Comparison of ENCODE assay signal across 1 cellular context in the genomic region with DNA sequence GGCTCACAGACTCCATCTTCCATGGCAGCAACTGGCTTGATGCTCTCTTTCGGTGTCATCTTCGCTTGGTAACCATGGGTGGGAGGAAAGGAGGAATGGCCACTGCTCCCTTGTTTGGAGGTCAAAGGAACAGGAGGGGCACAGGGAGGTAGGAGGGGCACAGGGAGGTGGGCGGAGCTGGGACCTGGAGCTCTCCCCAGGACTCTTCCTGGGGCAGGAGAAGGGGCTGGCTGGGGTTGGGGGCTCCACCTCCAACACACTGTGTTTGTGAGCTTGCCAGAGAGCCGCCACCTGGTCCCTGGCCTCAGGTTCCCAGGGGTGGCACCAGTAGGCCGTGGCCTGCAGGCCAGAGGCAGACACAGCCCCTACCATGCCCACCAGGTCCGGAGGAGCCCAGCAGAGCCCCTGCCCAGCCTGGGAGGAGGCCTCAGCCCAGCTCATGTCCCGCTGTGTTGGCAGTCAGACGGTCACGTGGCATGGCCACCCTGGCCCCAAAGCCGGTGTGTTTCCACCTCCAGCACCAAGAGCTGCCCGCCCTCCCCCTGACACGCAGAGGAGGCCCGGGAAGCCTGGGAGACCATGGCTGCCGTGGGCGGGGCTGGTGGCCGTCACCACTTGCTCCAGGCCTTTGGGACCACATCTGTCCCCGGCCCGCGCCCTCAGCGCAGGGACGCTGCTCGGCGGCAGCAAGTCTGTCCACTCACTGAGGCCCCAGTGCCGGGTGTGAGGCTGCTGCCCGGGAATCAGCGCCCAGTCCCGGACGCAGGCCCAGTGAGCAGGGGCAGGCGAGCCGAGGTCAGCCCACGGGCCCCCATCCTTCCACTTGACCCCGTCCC.
TF ChIP-seq lines count a peak whose summit lies in the region.

No MANE protein-coding gene starts in this region.

TF ChIP-seq in K562, 482 proteins besides CTCF, POLR2A, EP300 and RAD21 (continued from another document):
- TF ChIP-seq, protein P1, sequence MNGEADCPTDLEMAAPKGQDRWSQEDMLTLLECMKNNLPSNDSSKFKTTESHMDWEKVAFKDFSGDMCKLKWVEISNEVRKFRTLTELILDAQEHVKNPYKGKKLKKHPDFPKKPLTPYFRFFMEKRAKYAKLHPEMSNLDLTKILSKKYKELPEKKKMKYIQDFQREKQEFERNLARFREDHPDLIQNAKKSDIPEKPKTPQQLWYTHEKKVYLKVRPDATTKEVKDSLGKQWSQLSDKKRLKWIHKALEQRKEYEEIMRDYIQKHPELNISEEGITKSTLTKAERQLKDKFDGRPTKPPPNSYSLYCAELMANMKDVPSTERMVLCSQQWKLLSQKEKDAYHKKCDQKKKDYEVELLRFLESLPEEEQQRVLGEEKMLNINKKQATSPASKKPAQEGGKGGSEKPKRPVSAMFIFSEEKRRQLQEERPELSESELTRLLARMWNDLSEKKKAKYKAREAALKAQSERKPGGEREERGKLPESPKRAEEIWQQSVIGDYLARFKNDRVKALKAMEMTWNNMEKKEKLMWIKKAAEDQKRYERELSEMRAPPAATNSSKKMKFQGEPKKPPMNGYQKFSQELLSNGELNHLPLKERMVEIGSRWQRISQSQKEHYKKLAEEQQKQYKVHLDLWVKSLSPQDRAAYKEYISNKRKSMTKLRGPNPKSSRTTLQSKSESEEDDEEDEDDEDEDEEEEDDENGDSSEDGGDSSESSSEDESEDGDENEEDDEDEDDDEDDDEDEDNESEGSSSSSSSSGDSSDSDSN (IDR thresholded peaks at IDR 0.05; ENCODE audit: borderline replicate concordance in 1 of 2, low read depth in 2 of 2, low read length in 2 of 2): no peak
- TF ChIP-seq RBM17 (IDR thresholded peaks at IDR 0.05; ENCODE audit: borderline replicate concordance, low read depth, low read length) (no peak), ZNF253 (CRISPR knock-in tag; conservative IDR thresholded peaks at IDR 0.05) (no peak), CAMTA2 (CRISPR knock-in tag; conservative IDR thresholded peaks at IDR 0.05) (no peak), ZSCAN29 (IDR thresholded peaks at IDR 0.05) (no peak), EWSR1 (IDR thresholded peaks at IDR 0.05; ENCODE audit: borderline replicate concordance, low read depth, partially characterized antibody) (no peak), ZNF766 (CRISPR knock-in tag; conservative IDR thresholded peaks at IDR 0.05) (no peak), ZNF57 (CRISPR knock-in tag; IDR thresholded peaks at IDR 0.05) (no peak)
- TF ChIP-seq, protein P2, sequence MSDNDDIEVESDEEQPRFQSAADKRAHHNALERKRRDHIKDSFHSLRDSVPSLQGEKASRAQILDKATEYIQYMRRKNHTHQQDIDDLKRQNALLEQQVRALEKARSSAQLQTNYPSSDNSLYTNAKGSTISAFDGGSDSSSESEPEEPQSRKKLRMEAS (CRISPR knock-in tag; IDR thresholded peaks at IDR 0.05): 0 out of 2 replicates have a peak, but pooled peaks have one; percentile 25
- TF ChIP-seq, protein P3, sequence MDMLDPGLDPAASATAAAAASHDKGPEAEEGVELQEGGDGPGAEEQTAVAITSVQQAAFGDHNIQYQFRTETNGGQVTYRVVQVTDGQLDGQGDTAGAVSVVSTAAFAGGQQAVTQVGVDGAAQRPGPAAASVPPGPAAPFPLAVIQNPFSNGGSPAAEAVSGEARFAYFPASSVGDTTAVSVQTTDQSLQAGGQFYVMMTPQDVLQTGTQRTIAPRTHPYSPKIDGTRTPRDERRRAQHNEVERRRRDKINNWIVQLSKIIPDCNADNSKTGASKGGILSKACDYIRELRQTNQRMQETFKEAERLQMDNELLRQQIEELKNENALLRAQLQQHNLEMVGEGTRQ (CRISPR knock-in tag; IDR thresholded peaks at IDR 0.05): 0 out of 2 replicates have a peak, but pooled peaks have one; percentile 25
